8 cellular contexts compared by ENCODE assay signal in the genomic region with DNA sequence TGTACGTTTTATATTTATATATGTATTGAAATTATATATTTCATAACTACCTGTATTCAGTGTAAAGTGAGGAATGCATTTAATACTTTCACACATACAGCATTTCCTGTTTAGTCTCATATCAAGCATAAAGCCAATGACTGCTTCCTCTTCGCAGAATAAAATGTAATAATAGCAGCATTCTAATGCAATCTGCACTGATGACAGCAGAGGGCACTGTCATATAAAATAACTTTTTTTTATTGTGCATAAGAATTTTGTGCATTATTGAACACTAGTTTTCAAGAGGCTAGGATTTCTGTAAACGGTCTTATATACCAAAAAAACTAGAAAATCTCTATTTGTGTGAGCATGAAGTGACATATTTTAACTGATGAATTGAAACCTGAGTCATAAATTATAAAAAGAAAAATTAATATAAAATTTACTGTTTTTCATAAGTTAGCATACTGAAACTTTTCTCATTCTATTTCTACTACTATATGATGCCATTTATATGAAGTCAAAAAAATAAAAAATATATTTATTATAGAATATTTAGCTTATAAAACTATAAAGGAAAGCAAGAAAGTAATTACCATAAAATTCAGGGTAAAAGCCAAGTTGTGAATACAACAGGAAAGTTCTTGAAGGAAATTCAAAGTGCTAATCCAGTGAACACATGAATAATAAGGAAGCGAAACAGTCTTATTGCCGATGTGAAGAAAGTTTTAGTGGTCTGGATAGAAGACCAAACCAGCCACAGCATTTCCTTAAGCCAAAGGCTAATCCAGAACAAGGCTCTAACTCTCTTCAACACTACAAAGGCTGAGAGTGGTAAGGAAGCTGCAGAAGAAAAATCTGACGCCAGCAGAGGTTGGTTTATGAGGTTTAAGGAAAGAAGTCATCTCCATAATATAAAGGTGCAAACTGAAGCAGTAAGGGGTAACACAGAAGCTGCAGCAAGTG. TPM values are rescaled to one million over a fixed set of nuclear protein-coding genes. Genes with fewer than 3 reads are reported as not detected.
A peak's percentile ranks its signal among the peaks of the same experiment; 100 is the strongest.
DNase-seq lines count a peak whose midpoint lies in the region; FAIRE-seq and TF ChIP-seq lines count a peak whose summit lies in the region.

No MANE protein-coding gene starts in this region.

- no peaks in the 10 kb centered on the region for H3K4me1 ChIP-seq in kidney (ENCODE audit: control insufficient read depth in 1 of 2, insufficient read depth in 1 of 2, low read depth in 1 of 2, low read length in 2 of 2)

- no peaks in the 10 kb centered on the region for H3K9me3 ChIP-seq in kidney (ENCODE audit: control insufficient read depth in 1 of 2, low read length in 2 of 2)

- DNase-seq in Daoy (ENCODE audit: low read depth) (peak; percentile 17), GM20000 (ENCODE audit: low spot score) (peak; percentile 45), HL-60 (ENCODE audit: low read depth in 1 of 2, low spot score in 1 of 2) (peak; percentile 22 to 39), SIG-M5 treated with dmso at 0.1 percent for 504 hours (lab: John Stamatoyannopoulos, UW; ENCODE audit: unreplicated experiment) (peak; percentile 84), kidney (no peak), C1 segment of cervical spinal cord (lab: John Stamatoyannopoulos, UW) (no peak)
- DNase-seq in stimulated activated CD8-positive, alpha-beta memory T cell treated with anti-CD3 and anti-CD28 coated beads, Interleukin-12 subunit alpha, Interleukin-12 subunit beta, amount 100 ng/mL, for 24 hours (ENCODE audit: extremely low read depth) = peak; percentile 3

- peaks cover 17% of the 10 kb centered on the region for H3K4me1 Mint-ChIP-seq in brain

- no peaks in the 10 kb centered on the region for H3K27me3 Mint-ChIP-seq in brain

- peaks cover 0 to 2% of the 10 kb centered on the region in 2 donors for H3K36me3 ChIP-seq in kidney (ENCODE audit: control insufficient read depth in 1 of 2, insufficient read depth in 2 of 2, low read length in 2 of 2)

- peaks cover 44% of the 10 kb centered on the region for H3K36me3 Mint-ChIP-seq in brain

- no peak overlapping the region for H3K4me3 ChIP-seq in HL-60 (replicated peaks; ENCODE audit: insufficient read depth, low read length)
- H3K4me3 ChIP-seq in kidney (ENCODE audit: low read length in 2 of 2) = no peak overlapping the region

- intact Hi-C loops in kidney (cut with DNase I) = loop anchor here (10.0 kb wide), 1 partner anchor 242 kb away; no protein-coding TSS in a partner anchor

- H3K27me3 ChIP-seq in HL-60 (ENCODE audit: insufficient read depth, poor library complexity, severe bottlenecking) = no peaks in the 10 kb centered on the region

- peak overlapping the region in 2 of 5 experiments; percentile 7 to 39 for H3K27ac Mint-ChIP-seq in brain

- peak; percentile 94 for FAIRE-seq in kidney (lab: Jason Lieb, UNC)

- no peak overlapping the region for H3K9ac ChIP-seq in kidney (ENCODE audit: low read length in 2 of 2)

- no peak overlapping the region for H3K27ac ChIP-seq in HL-60 (replicated peaks)
- no peak overlapping the region for H3K27ac ChIP-seq in kidney (ENCODE audit: low read depth in 2 of 2, low read length in 2 of 2)

- no peak overlapping the region for H3K4me3 Mint-ChIP-seq in brain

- peak; percentile 49 for TF ChIP-seq CTCF in GM20000 (IDR thresholded peaks at IDR 0.05; ENCODE audit: extremely low read depth, missing control alignments)
- peak; percentile 56 for TF ChIP-seq CTCF in HL-60 (IDR thresholded peaks at IDR 0.05; ENCODE audit: insufficient read depth, low read length)
- TF ChIP-seq CTCF in brain (conservative IDR thresholded peaks at IDR 0.05) = peak; percentile 76 to 79
- peak; percentile 73 for TF ChIP-seq CTCF in kidney (IDR thresholded peaks at IDR 0.05; ENCODE audit: borderline replicate concordance, extremely low read depth, insufficient read depth)

- peaks cover 24 to 29% (median 29%) of the 10 kb centered on the region in 5 experiments for H3K9me3 Mint-ChIP-seq in brain

RNA-seq across cellular contexts. Expression of a gene that starts 36.3 kb away (rescaled TPM):
- total RNA-seq in Daoy (2014; rRNA removed; shearing (Covaris generic)) = 15.4 and 19.0 TPM in 2 replicates
- 43.3 TPM for polyA plus RNA-seq in brain (ENCODE audit: insufficient read depth, low read depth, low replicate concordance)
- total RNA-seq in kidney = 47.5 TPM
- polyA plus RNA-seq in kidney (ENCODE audit: insufficient read depth, low read depth, low replicate concordance) = 36.1 TPM

RNA-seq across cellular contexts. Expression of a gene that starts 40.4 kb away (rescaled TPM):
- 116 and 154 TPM in 2 replicates for total RNA-seq in Daoy (2014; rRNA removed; shearing (Covaris generic))
- polyA plus RNA-seq in brain (ENCODE audit: insufficient read depth, low read depth, low replicate concordance) (19.6 TPM), kidney (ENCODE audit: insufficient read depth, low read depth, low replicate concordance) (76.7 TPM)
- total RNA-seq in kidney = 44.4 TPM

Comparison
In these comparisons a context has a peak if more than half of its experiments do, and no peak if none do; other contexts are left out.
1. DNase-seq: peak in Daoy (single experiment), GM20000 (single experiment), HL-60 (2 of 2), SIG-M5 treated with dmso at 0.1 percent for 504 hours (single experiment) and stimulated activated CD8-positive, alpha-beta memory T cell treated with anti-CD3 and anti-CD28 coated beads, Interleukin-12 subunit alpha, Interleukin-12 subunit beta, amount 100 ng/mL, for 24 hours (single experiment); none in kidney (single experiment) and C1 segment of cervical spinal cord (0 of 14).
2. Peak in every context shown above with its lines, with median percentiles within 50 percentile points of each other: CTCF ChIP-seq.